12 cellular contexts compared by ENCODE assay signal in the genomic region with DNA sequence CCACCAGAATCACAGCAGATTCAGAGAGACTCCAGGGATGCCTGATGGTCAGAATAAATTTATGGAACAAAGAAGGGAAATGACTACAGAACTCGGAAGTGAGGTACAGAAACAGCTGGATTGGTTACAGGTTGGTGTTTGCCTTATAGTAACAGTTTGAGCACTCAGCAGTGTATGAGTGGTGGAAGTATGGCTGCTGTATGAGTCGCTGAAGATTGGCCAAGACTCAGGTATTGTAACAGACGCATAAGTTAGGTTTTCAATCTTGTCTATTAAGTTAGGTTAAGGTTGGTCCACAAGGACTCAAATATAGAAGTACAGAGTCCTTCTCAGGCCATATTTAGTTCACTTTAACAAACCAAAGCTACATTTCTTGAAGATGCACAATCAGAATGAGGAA.
DNase-seq lines count a peak whose midpoint lies in the region; ATAC-seq, FAIRE-seq and TF ChIP-seq lines count a peak whose summit lies in the region.
"Had no signal": no experiment of that assay in that cellular context is flagged by ENCODE, and none has a peak within 500 bp of the region (broad histone marks: within the 10 kb centered on the region; RNA-seq: fewer than 3 reads in every experiment).

No MANE protein-coding gene starts in this region.

- H3K4me3 ChIP-seq in OCI-LY3 (ENCODE audit: low read length), result no peak overlapping the region
- H3K4me3 ChIP-seq in epithelial cell of esophagus (ENCODE audit: low read length), result no peak overlapping the region
- H3K4me3 ChIP-seq: BLaER1 treated with 17β-estradiol and CSF1 and Interleukin-3, amounts not matched to agents 10 nM and 100 nM; HAP-1 had no signal

- no peak for ATAC-seq in stimulated activated memory B cell treated with anti-CD40 and anti-IgM and Interleukin-4, amounts not matched to agents 10 μg/mL and 1 μg/mL and 100 μg/mL, for 72 hours
- ATAC-seq: CD8-positive, alpha-beta T cell had no signal

- H3K36me3 Mint-ChIP-seq in stimulated activated memory B cell treated with anti-CD40 and anti-IgM and Interleukin-4, amounts not matched to agents 10 μg/mL and 1 μg/mL and 100 μg/mL, for 72 hours, result no peaks in the 10 kb centered on the region
- H3K36me3 Mint-ChIP-seq: CD8-positive, alpha-beta T cell had no signal

- H3K27ac ChIP-seq in OCI-LY3 (ENCODE audit: low read length), result no peak overlapping the region
- H3K27ac ChIP-seq: BLaER1 treated with 17β-estradiol and CSF1 and Interleukin-3, amounts not matched to agents 10 nM and 100 nM had no signal

- 0 out of 2 replicates have a peak overlapping the region, but pooled peaks have one; percentile 76 for H2AFZ ChIP-seq in OCI-LY3 (ENCODE audit: low read depth, low read length)

- no peaks in the 10 kb centered on the region for H3K4me1 Mint-ChIP-seq in stimulated activated memory B cell treated with anti-CD40 and anti-IgM and Interleukin-4, amounts not matched to agents 10 μg/mL and 1 μg/mL and 100 μg/mL, for 72 hours
- H3K4me1 Mint-ChIP-seq: B cell had no signal

- DNase-seq in D721Med (ENCODE audit: insufficient read length, low spot score), result no peak
- DNase-seq in epithelial cell of esophagus (ENCODE audit: low read depth), result peak; percentile 67
- DNase-seq in NCI-H82 (lab: John Stamatoyannopoulos, UW), result no peak
- no peak for DNase-seq in NOMO-1 treated with dmso at 0.1 percent for 144 hours (lab: John Stamatoyannopoulos, UW; ENCODE audit: unreplicated experiment)
- DNase-seq: CD8-positive, alpha-beta T cell; DMS79 treated with DMSO at 0.1 percent for 48 hours; GF-D8 had no signal

- H3K27ac Mint-ChIP-seq in stimulated activated memory B cell treated with anti-CD40 and anti-IgM and Interleukin-4, amounts not matched to agents 10 μg/mL and 1 μg/mL and 100 μg/mL, for 72 hours, result no peak overlapping the region
- H3K27ac Mint-ChIP-seq: B cell; CD8-positive, alpha-beta T cell had no signal

- no peaks in the 10 kb centered on the region for H3K36me3 ChIP-seq in OCI-LY3 (replicated peaks; ENCODE audit: low read depth, low read length)
- H3K36me3 ChIP-seq: BLaER1 treated with 17β-estradiol and CSF1 and Interleukin-3, amounts not matched to agents 10 nM and 100 nM; HAP-1 had no signal

- TF ChIP-seq CTCF in D721Med (IDR thresholded peaks at IDR 0.05; ENCODE audit: insufficient read depth, missing control alignments) (no peak), OCI-LY3 (IDR thresholded peaks at IDR 0.05; ENCODE audit: low read depth, low read length) (no peak), epithelial cell of esophagus (IDR thresholded peaks at IDR 0.05; ENCODE audit: insufficient read depth, low read depth, low read length, missing control alignments) (no peak)

- no peaks in the 10 kb centered on the region for H4K20me1 ChIP-seq in OCI-LY3 (ENCODE audit: insufficient read depth, low read length)
- H4K20me1 ChIP-seq: BLaER1 treated with 17β-estradiol and CSF1 and Interleukin-3, amounts not matched to agents 10 nM and 100 nM had no signal

- no peak overlapping the region for H3K9ac ChIP-seq in OCI-LY3 (ENCODE audit: low read length)
- H3K9ac ChIP-seq: BLaER1 treated with 17β-estradiol and CSF1 and Interleukin-3, amounts not matched to agents 10 nM and 100 nM had no signal

- no peaks in the 10 kb centered on the region for H3K79me2 ChIP-seq in OCI-LY3 (ENCODE audit: low read length)

- no peak overlapping the region for H3K4me3 Mint-ChIP-seq in stimulated activated memory B cell treated with anti-CD40 and anti-IgM and Interleukin-4, amounts not matched to agents 10 μg/mL and 1 μg/mL and 100 μg/mL, for 72 hours
- H3K4me3 Mint-ChIP-seq: B cell; CD8-positive, alpha-beta T cell had no signal

- no peak overlapping the region for H3K4me2 ChIP-seq in OCI-LY3 (ENCODE audit: low read length)
- H3K4me2 ChIP-seq: BLaER1 treated with 17β-estradiol and CSF1 and Interleukin-3, amounts not matched to agents 10 nM and 100 nM had no signal

- peak; percentile 11 for FAIRE-seq in D721Med (lab: Jason Lieb, UNC)

- no peaks in the 10 kb centered on the region for H3K27me3 ChIP-seq in OCI-LY3 (ENCODE audit: low read depth, low read length)
- H3K27me3 ChIP-seq: BLaER1 treated with 17β-estradiol and CSF1 and Interleukin-3, amounts not matched to agents 10 nM and 100 nM had no signal

- no peaks in the 10 kb centered on the region for H3K4me1 ChIP-seq in OCI-LY3 (ENCODE audit: low read length)
- H3K4me1 ChIP-seq: BLaER1 treated with 17β-estradiol and CSF1 and Interleukin-3, amounts not matched to agents 10 nM and 100 nM had no signal

- no peaks in the 10 kb centered on the region for H3K9me3 ChIP-seq in OCI-LY3 (ENCODE audit: insufficient read depth, low read length)
- H3K9me3 ChIP-seq: BLaER1 treated with 17β-estradiol and CSF1 and Interleukin-3, amounts not matched to agents 10 nM and 100 nM; HAP-1 had no signal

- H3K9me3 Mint-ChIP-seq in stimulated activated memory B cell treated with anti-CD40 and anti-IgM and Interleukin-4, amounts not matched to agents 10 μg/mL and 1 μg/mL and 100 μg/mL, for 72 hours, result no peaks in the 10 kb centered on the region
- H3K9me3 Mint-ChIP-seq: CD8-positive, alpha-beta T cell had no signal

- H3K27me3 Mint-ChIP-seq in stimulated activated memory B cell treated with anti-CD40 and anti-IgM and Interleukin-4, amounts not matched to agents 10 μg/mL and 1 μg/mL and 100 μg/mL, for 72 hours, result peaks cover 10% of the 10 kb centered on the region
